In genomic region chr10:132111121-132111731, GRCh38 we compare ENCODE assay signal across 24 cellular contexts. TPM values are rescaled to one million over a fixed set of nuclear protein-coding genes. Genes with fewer than 3 reads are reported as not detected.
A peak's percentile ranks its signal among the peaks of the same experiment; 100 is the strongest.
DNase-seq lines count a peak whose midpoint lies in the region; FAIRE-seq and TF ChIP-seq lines count a peak whose summit lies in the region.
"Had no signal": no experiment of that assay in that cellular context is flagged by ENCODE, and none has a peak within 500 bp of the region (broad histone marks: within the 10 kb centered on the region; RNA-seq: fewer than 3 reads in every experiment).

No MANE protein-coding gene starts in this region.

- H3K9ac ChIP-seq in kidney (ENCODE audit: low read length in 2 of 2), result no peak overlapping the region

- TF ChIP-seq POLR2A in spleen (IDR thresholded peaks at IDR 0.05) (no peak), testis (IDR thresholded peaks at IDR 0.05) (no peak)

- H3K36me3 ChIP-seq in kidney (ENCODE audit: control insufficient read depth in 1 of 2, insufficient read depth in 2 of 2, low read length in 2 of 2) (no peaks in the 10 kb centered on the region), spleen (no peaks in the 10 kb centered on the region), testis (ENCODE audit: low read depth, missing control alignments) (no peaks in the 10 kb centered on the region), ascending aorta (no peaks in the 10 kb centered on the region)
- H3K36me3 ChIP-seq: prostate gland had no signal

- TF ChIP-seq CTCF in kidney (IDR thresholded peaks at IDR 0.05; ENCODE audit: borderline replicate concordance, extremely low read depth, insufficient read depth), result no peak
- TF ChIP-seq CTCF in spleen (IDR thresholded peaks at IDR 0.05 in 8 of 11, conservative IDR thresholded peaks at IDR 0.05 in 3 of 11), result no peak
- no peak for TF ChIP-seq CTCF in testis (IDR thresholded peaks at IDR 0.05)
- no peak for TF ChIP-seq CTCF in ascending aorta (IDR thresholded peaks at IDR 0.05)

- H3K27me3 ChIP-seq in spleen (replicated peaks in 1 of 7) (no peaks in the 10 kb centered on the region), testis (no peaks in the 10 kb centered on the region), ascending aorta (no peaks in the 10 kb centered on the region)

- H3K9me3 ChIP-seq in kidney (ENCODE audit: control insufficient read depth in 1 of 2, low read length in 2 of 2), result no peaks in the 10 kb centered on the region
- H3K9me3 ChIP-seq in spleen, result no peaks in the 10 kb centered on the region
- no peaks in the 10 kb centered on the region for H3K9me3 ChIP-seq in testis
- H3K9me3 ChIP-seq in ascending aorta, result no peaks in the 10 kb centered on the region
- H3K9me3 ChIP-seq: prostate gland had no signal

- no peak overlapping the region for H3K27ac ChIP-seq in kidney (ENCODE audit: low read depth in 2 of 2, low read length in 2 of 2)
- no peak overlapping the region for H3K27ac ChIP-seq in spleen
- H3K27ac ChIP-seq in testis, result no peak overlapping the region
- no peak overlapping the region for H3K27ac ChIP-seq in ascending aorta
- H3K27ac ChIP-seq: prostate gland had no signal

- FAIRE-seq in kidney (lab: Jason Lieb, UNC), result no peak
- FAIRE-seq: bronchial epithelial cell, D721Med, H54 had no signal

- H3K4me1 ChIP-seq in kidney (ENCODE audit: control insufficient read depth in 1 of 2, insufficient read depth in 1 of 2, low read depth in 1 of 2, low read length in 2 of 2) (no peaks in the 10 kb centered on the region), spleen (no peaks in the 10 kb centered on the region), testis (no peaks in the 10 kb centered on the region), ascending aorta (no peaks in the 10 kb centered on the region)
- H3K4me1 ChIP-seq: prostate gland had no signal

- intact Hi-C loops in kidney (cut with DNase I), result no loop called here
- intact Hi-C loops in spleen (cut with DNase I; ENCODE audit: low total_unique reads), result no loop called here
- intact Hi-C loops in testis (cut with DNase I; ENCODE audit: low total_unique reads), result no loop called here
- intact Hi-C loops in ascending aorta (cut with DNase I), result no loop called here

- 64 to 83% (median 78%) methylated on average over 14 of the region's 14 CpGs for WGBS in spleen, 5 donors
- WGBS in testis, 2 donors, result 93% methylated on average over 10 to 14 of the region's 14 CpGs

- H3K4me3 ChIP-seq in kidney (ENCODE audit: low read length in 2 of 2) (no peak overlapping the region), spleen (no peak overlapping the region), testis (no peak overlapping the region), ascending aorta (no peak overlapping the region)
- H3K4me3 ChIP-seq: prostate gland, smooth muscle cell had no signal

- DNase-seq in activated effector memory CD4-positive, alpha-beta T cell treated with anti-CD3 and anti-CD28 coated beads, Interleukin-2, amount 50 U/mL, for 16 hours, result peak; percentile 37
- DNase-seq in activated effector memory CD4-positive, alpha-beta T cell treated with Interleukin-2 at 50 U/mL for 16 hours, result no peak
- peak; percentile 36 for DNase-seq in activated CD8-positive, alpha-beta memory T cell treated with anti-CD3 and anti-CD28 coated beads, Interleukin-2, amount 50 U/mL, for 48 hours
- DNase-seq in kidney (peak; percentile 45), spleen (peak; percentile 63), testis (no peak), germinal center (ENCODE audit: low spot score) (no peak), ascending aorta (ENCODE audit: low spot score in 2 of 2) (no peak)
- DNase-seq: activated CD4-positive, alpha-beta T cell treated with anti-CD3 and anti-CD28 coated beads, Interleukin-2, amount 10 ng/mL, durations not matched to agents 7 days and 5 days; EL; erythroblast; foreskin melanocyte; KG1; NCI-H187; NCI-H748 treated with DMSO at 0.1 percent for 48 hours; SHP77 treated with DMSO at 0.1 percent for 48 hours; stimulated activated CD4-positive, alpha-beta T cell treated with anti-CD3 and anti-CD28 coated beads, Interleukin-4, amount 100 ng/mL, for 4 hours; T-helper 1 cell had no signal

RNA-seq across cellular contexts. Expression of gene JAKMIP3, which starts 45.5 kb away (rescaled TPM):
- total RNA-seq in kidney (0.16 TPM), spleen (under 1 TPM; 0.13 to 0.92 (median 0.44) TPM), testis (1 to 10 TPM; 3.3 to 4.6 TPM), ascending aorta (not detected)
- polyA plus RNA-seq in kidney (ENCODE audit: insufficient read depth, low read depth, low replicate concordance) (0.13 TPM), spleen (under 1 TPM; 0.06 to 0.13 (median 0.13) TPM), testis (ENCODE audit: insufficient read depth, low read depth, low replicate concordance) (1.3 TPM)
- total RNA-seq: bronchial epithelial cell, kidney epithelial cell, smooth muscle cell had no signal

Comparison
In these comparisons a context has a peak if more than half of its experiments do, and no peak if none do; other contexts are left out.
1. DNase-seq: peak in activated effector memory CD4-positive, alpha-beta T cell treated with anti-CD3 and anti-CD28 coated beads, Interleukin-2, amount 50 U/mL, for 16 hours (single experiment), activated CD8-positive, alpha-beta memory T cell treated with anti-CD3 and anti-CD28 coated beads, Interleukin-2, amount 50 U/mL, for 48 hours (single experiment), kidney (single experiment) and spleen (single experiment); none in activated effector memory CD4-positive, alpha-beta T cell treated with Interleukin-2 at 50 U/mL for 16 hours (single experiment), testis (single experiment), germinal center (single experiment) and ascending aorta (0 of 2).